Comparison of ENCODE assay signal across 1 cellular context in the genomic region with DNA sequence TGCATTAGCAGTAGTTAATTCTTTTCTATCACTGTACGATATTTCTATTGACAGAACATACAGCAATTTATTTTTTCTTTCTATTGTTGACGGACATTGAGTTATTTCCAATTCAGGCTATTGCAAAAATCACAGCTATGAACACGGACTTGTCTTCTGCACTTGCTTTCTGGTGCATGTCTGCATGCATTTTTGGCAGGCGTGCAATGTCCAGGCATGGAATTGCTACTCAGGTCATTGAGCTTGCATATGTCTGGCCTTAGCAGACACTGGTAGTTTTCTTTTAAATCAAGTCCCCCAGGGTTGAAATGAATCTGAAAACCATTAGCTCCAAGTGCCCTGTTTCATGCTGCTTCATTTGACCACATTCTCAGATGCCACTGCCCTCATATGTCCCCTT.
TF ChIP-seq lines count a peak whose summit lies in the region.

No MANE protein-coding gene starts in this region.

TF ChIP-seq in IMR-90, 13 proteins besides CTCF, POLR2A, EP300 and RAD21 (continued from another document):
- no peak for TF ChIP-seq MAFK (IDR thresholded peaks at IDR 0.05; ENCODE audit: low read depth, low read length)
- no peak for TF ChIP-seq SMC3 (IDR thresholded peaks at IDR 0.05; ENCODE audit: low read depth, low read length)
- TF ChIP-seq MAZ (IDR thresholded peaks at IDR 0.05; ENCODE audit: borderline replicate concordance, low read depth, low read length): no peak
- no peak for TF ChIP-seq NFE2L2 (IDR thresholded peaks at IDR 0.05; ENCODE audit: low read depth, low read length)
- TF ChIP-seq CHD1 (IDR thresholded peaks at IDR 0.05; ENCODE audit: low read depth, low read length): no peak
- no peak for TF ChIP-seq BHLHE40 (IDR thresholded peaks at IDR 0.05; ENCODE audit: low read depth, low read length)
- no peak for TF ChIP-seq RCOR1 (IDR thresholded peaks at IDR 0.05; ENCODE audit: insufficient replicate concordance, low read length)
- TF ChIP-seq RFX5 (IDR thresholded peaks at IDR 0.05; ENCODE audit: low read depth, low read length): no peak
